17 cellular contexts compared by ENCODE assay signal in genomic region chr4:85763207-85763606, GRCh38.
"Had no signal": no experiment of that assay in that cellular context is flagged by ENCODE, and none has a peak within 500 bp of the region (broad histone marks: within the 10 kb centered on the region; RNA-seq: fewer than 3 reads in every experiment).

No MANE protein-coding gene starts in this region.

- H3K36me3 Mint-ChIP-seq: activated naive CD4-positive, alpha-beta T cell treated with anti-CD3 and anti-CD28 coated beads, Interleukin-2, amount 50 U/mL, for 24 hours had no signal

- H3K4me1 ChIP-seq: breast epithelium, foreskin keratinocyte, testis had no signal

- H3K9me3 Mint-ChIP-seq: activated naive CD4-positive, alpha-beta T cell treated with anti-CD3 and anti-CD28 coated beads, Interleukin-2, amount 50 U/mL, for 24 hours; activated T-cell treated with anti-CD3 and anti-CD28 coated beads, Interleukin-2, amount 50 U/mL, for 24 hours; memory B cell; T-helper 1 cell treated with Interleukin-12 subunit alpha and Interleukin-12 subunit beta and Interleukin-4 antibody, amounts not matched to agents 30 μg/mL and 1 μg/mL, for 36 hours had no signal

- H3K4me3 ChIP-seq: breast epithelium, left ventricle myocardium inferior, skin epidermis, testis, uterus had no signal

- DNase-seq: activated CD4-positive, CD25-positive, alpha-beta regulatory T cell; activated effector memory CD4-positive, alpha-beta T cell treated with Interleukin-2 at 50 U/mL for 16 hours; activated T-cell treated with anti-CD3 and anti-CD28 coated beads, Interleukin-2, amount 50 U/mL, for 24 hours; dorsolateral prefrontal cortex; left ventricle myocardium inferior; nephron progenitor cell; stimulated activated CD4-positive, alpha-beta T cell treated with anti-CD3 and anti-CD28 coated beads, Interleukin-4, amount 100 ng/mL, for 4 hours; stimulated activated naive CD8-positive, alpha-beta T cell treated with anti-CD3 and anti-CD28 coated beads, Interleukin-15, amount 100 ng/mL, for 72 hours; uterus had no signal

- H3K27me3 Mint-ChIP-seq: activated naive CD4-positive, alpha-beta T cell treated with anti-CD3 and anti-CD28 coated beads, Interleukin-2, amount 50 U/mL, for 24 hours; activated T-cell treated with anti-CD3 and anti-CD28 coated beads, Interleukin-2, amount 50 U/mL, for 24 hours; memory B cell; stimulated activated naive CD8-positive, alpha-beta T cell treated with anti-CD3 and anti-CD28 coated beads, Interleukin-15, amount 100 ng/mL, for 72 hours had no signal

- H3K9me3 ChIP-seq: breast epithelium, esophagus muscularis mucosa, left ventricle myocardium inferior, testis, uterus had no signal

- H3K27ac ChIP-seq: foreskin keratinocyte had no signal

- ATAC-seq: foreskin keratinocyte; stimulated activated naive CD8-positive, alpha-beta T cell treated with anti-CD3 and anti-CD28 coated beads, Interleukin-15, amount 100 ng/mL, for 72 hours had no signal

- H3K27me3 ChIP-seq: breast epithelium, dorsolateral prefrontal cortex, esophagus muscularis mucosa, foreskin keratinocyte, testis, uterus had no signal

- H3K4me1 Mint-ChIP-seq: activated naive CD4-positive, alpha-beta T cell treated with anti-CD3 and anti-CD28 coated beads, Interleukin-2, amount 50 U/mL, for 24 hours; stimulated activated naive CD8-positive, alpha-beta T cell treated with anti-CD3 and anti-CD28 coated beads, Interleukin-15, amount 100 ng/mL, for 72 hours had no signal

- H3K4me3 Mint-ChIP-seq: activated naive CD4-positive, alpha-beta T cell treated with anti-CD3 and anti-CD28 coated beads, Interleukin-2, amount 50 U/mL, for 24 hours; activated T-cell treated with anti-CD3 and anti-CD28 coated beads, Interleukin-2, amount 50 U/mL, for 24 hours; memory B cell; nephron progenitor cell; stimulated activated naive CD8-positive, alpha-beta T cell treated with anti-CD3 and anti-CD28 coated beads, Interleukin-15, amount 100 ng/mL, for 72 hours; T-helper 1 cell treated with Interleukin-12 subunit alpha and Interleukin-12 subunit beta and Interleukin-4 antibody, amounts not matched to agents 30 μg/mL and 1 μg/mL, for 36 hours had no signal

- H3K27ac Mint-ChIP-seq: activated naive CD4-positive, alpha-beta T cell treated with anti-CD3 and anti-CD28 coated beads, Interleukin-2, amount 50 U/mL, for 24 hours; activated T-cell treated with anti-CD3 and anti-CD28 coated beads, Interleukin-2, amount 50 U/mL, for 24 hours; memory B cell; nephron progenitor cell; stimulated activated naive CD8-positive, alpha-beta T cell treated with anti-CD3 and anti-CD28 coated beads, Interleukin-15, amount 100 ng/mL, for 72 hours; T-helper 1 cell treated with Interleukin-12 subunit alpha and Interleukin-12 subunit beta and Interleukin-4 antibody, amounts not matched to agents 30 μg/mL and 1 μg/mL, for 36 hours had no signal

- H3K36me3 ChIP-seq: breast epithelium, esophagus muscularis mucosa, left ventricle myocardium inferior, uterus had no signal
